In genomic region chr12:47819902-47820630, GRCh38 we compare ENCODE assay signal across 8 cellular contexts. TPM values are rescaled to one million over a fixed set of nuclear protein-coding genes. Genes with fewer than 3 reads are reported as not detected.
DNase-seq lines count a peak whose midpoint lies in the region; ATAC-seq and TF ChIP-seq lines count a peak whose summit lies in the region.

TSS of gene HDAC7 (minus strand) at chr12:47819903. CDS start at chr12:47819785, 118 bp downstream.

- no peak for TF ChIP-seq CTCF in coronary artery (IDR thresholded peaks at IDR 0.05)

- H3K27me3 ChIP-seq in H7 (ENCODE audit: control insufficient read depth, insufficient read depth, low read length), result no peaks in the 10 kb centered on the region

- peak; percentile 81 for ATAC-seq in left colon

- intact Hi-C loops in left colon (cut with DNase I, micrococcal nuclease), result no loop called here

- DNase-seq in DMS79 treated with DMSO at 0.1 percent for 48 hours (lab: John Stamatoyannopoulos, UW) (peak; percentile 51), H7 (peak; percentile 98), NCI-H146 treated with DMSO at 0.1 percent for 48 hours (lab: John Stamatoyannopoulos, UW; ENCODE audit: unreplicated experiment) (peak; percentile 63), coronary artery (ENCODE audit: low spot score) (peak; percentile 91), left colon (peak; percentile 86 to 88), NCI-H2107 (lab: John Stamatoyannopoulos, UW) (no peak)
- peak; percentile 70 to 79 for DNase-seq in activated CD4-positive, alpha-beta T cell treated with anti-CD3 and anti-CD28 coated beads for 4 hours
- peak; percentile 54 to 57 for DNase-seq in stimulated activated CD4-positive, alpha-beta T cell treated with anti-CD3 and anti-CD28 coated beads, Interleukin-1b, Interleukin-23, amount 100 ng/mL, for 1 hour (ENCODE audit: low read depth in 2 of 2)

- H3K4me3 ChIP-seq in H7 (ENCODE audit: insufficient read depth, low read depth, low read length) (peak within 1 kb of the TSS; percentile 67), coronary artery (peak within 1 kb of the TSS; percentile 94)

- no peaks in the 10 kb centered on the region; the same call in 1 of the 2 replicates for H3K36me3 ChIP-seq in H7 (replicated peaks; ENCODE audit: control insufficient read depth, insufficient read depth, low read length)

- H3K27ac ChIP-seq in coronary artery, result peak within 1 kb of the TSS; percentile 96 to 100

RNA-seq across cellular contexts. Expression of gene HDAC7, which starts in this region (rescaled TPM):
- total RNA-seq in H7 (2014; rRNA removed; shearing (Covaris generic)), result 45.2 and 50.7 TPM in 2 replicates
- 10 to 100 TPM; 21.6 to 25.6 TPM for total RNA-seq in left colon
